ENCODE assay signal across 29 cellular contexts in genomic region chr10:127458829-127459228, GRCh38.
"Had no signal": no experiment of that assay in that cellular context is flagged by ENCODE, and none has a peak within 500 bp of the region (broad histone marks: within the 10 kb centered on the region; RNA-seq: fewer than 3 reads in every experiment).

No MANE protein-coding gene starts in this region.

- H3K27ac ChIP-seq: left lung, pancreas, prostate gland, sigmoid colon, spleen, suprapubic skin, thoracic aorta, tibial artery, upper lobe of right lung had no signal

- H3K4me1 ChIP-seq: left lung, pancreas, prostate gland, sigmoid colon, spleen, suprapubic skin, tibial artery, upper lobe of right lung had no signal

- H3K27ac Mint-ChIP-seq: mesothelial cell of epicardium; naive B cell; natural killer cell; stimulated activated effector memory CD8-positive, alpha-beta T cell treated with anti-CD3 and anti-CD28 coated beads, Interleukin-12 subunit alpha, Interleukin-12 subunit beta, amount 100 ng/mL, for 72 hours had no signal

- DNase-seq: hippocampal formation; kidney; left colon; left lung; mesendoderm; naive B cell; natural killer cell; nephron progenitor cell; nucleus accumbens; pancreas; posterior cingulate gyrus; retina; right cardiac atrium; sigmoid colon; small intestine; spleen; stimulated activated CD4-positive, alpha-beta T cell treated with anti-CD3 and anti-CD28 coated beads, Interleukin-4, amount 100 ng/mL, for 24 hours; stimulated activated naive CD4-positive, alpha-beta T cell treated with Interleukin-2 at 50 U/mL for 16 hours; tibial artery; trophoblast cell; upper lobe of right lung had no signal

- H3K27me3 ChIP-seq: left lung, pancreas, sigmoid colon, spleen, suprapubic skin, tibial artery, upper lobe of right lung had no signal

- H3K9me3 Mint-ChIP-seq: natural killer cell; stimulated activated effector memory CD8-positive, alpha-beta T cell treated with anti-CD3 and anti-CD28 coated beads, Interleukin-12 subunit alpha, Interleukin-12 subunit beta, amount 100 ng/mL, for 72 hours had no signal

- FAIRE-seq: islet of Langerhans, kidney, pancreas, small intestine, urothelium cell line had no signal

- H3K36me3 ChIP-seq: left lung, pancreas, prostate gland, sigmoid colon, spleen, suprapubic skin, thoracic aorta, upper lobe of right lung had no signal

- H3K4me3 Mint-ChIP-seq: mesothelial cell of epicardium; naive B cell; natural killer cell; nephron progenitor cell; stimulated activated effector memory CD8-positive, alpha-beta T cell treated with anti-CD3 and anti-CD28 coated beads, Interleukin-12 subunit alpha, Interleukin-12 subunit beta, amount 100 ng/mL, for 72 hours had no signal

- H3K4me1 Mint-ChIP-seq: mesothelial cell of epicardium; naive B cell; natural killer cell; stimulated activated effector memory CD8-positive, alpha-beta T cell treated with anti-CD3 and anti-CD28 coated beads, Interleukin-12 subunit alpha, Interleukin-12 subunit beta, amount 100 ng/mL, for 72 hours had no signal

- H3K36me3 Mint-ChIP-seq: naive B cell; natural killer cell; stimulated activated effector memory CD8-positive, alpha-beta T cell treated with anti-CD3 and anti-CD28 coated beads, Interleukin-12 subunit alpha, Interleukin-12 subunit beta, amount 100 ng/mL, for 72 hours had no signal

- H3K4me3 ChIP-seq: left lung, lung, pancreas, prostate gland, sigmoid colon, spleen, suprapubic skin, thoracic aorta, tibial artery, upper lobe of right lung had no signal

- H3K27me3 Mint-ChIP-seq: naive B cell had no signal

- ATAC-seq: left colon, left lung, natural killer cell, pancreas, right cardiac atrium, upper lobe of right lung had no signal

- H3K9me3 ChIP-seq: pancreas, prostate gland, thoracic aorta, upper lobe of right lung had no signal
